Comparison of ENCODE assay signal across 17 cellular contexts in the genomic region with DNA sequence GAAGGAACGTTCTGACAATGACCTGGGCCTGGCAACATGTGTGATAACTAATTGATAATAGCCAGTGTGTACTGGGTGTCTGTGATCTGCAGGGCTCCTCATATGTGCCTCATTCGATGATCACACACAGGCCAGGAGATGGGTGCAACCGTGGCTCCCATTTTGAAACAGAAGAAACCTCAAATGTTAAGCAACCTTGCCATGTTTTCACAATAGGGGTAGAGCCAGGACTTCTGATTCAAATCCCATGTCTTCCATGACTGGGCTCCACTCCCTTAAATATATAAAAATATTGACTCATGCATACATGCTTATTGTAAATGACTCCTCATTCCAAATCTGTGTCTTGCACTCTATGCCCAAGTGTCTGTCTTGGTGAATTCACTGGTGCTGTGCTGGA. TPM values are rescaled to one million over a fixed set of nuclear protein-coding genes. Genes with fewer than 3 reads are reported as not detected.
DNase-seq lines count a peak whose midpoint lies in the region; ATAC-seq and TF ChIP-seq lines count a peak whose summit lies in the region.
"Had no signal": no experiment of that assay in that cellular context is flagged by ENCODE, and none has a peak within 500 bp of the region (broad histone marks: within the 10 kb centered on the region; RNA-seq: fewer than 3 reads in every experiment).

No MANE protein-coding gene starts in this region.

- H3K4me1 ChIP-seq in gastroesophageal sphincter, result peaks cover 0 to 90% (median 18%) of the 10 kb centered on the region in 3 donors
- H3K4me1 ChIP-seq in thyroid gland, result peaks cover 21 to 44% of the 10 kb centered on the region in 2 donors

- peaks cover 8% of the 10 kb centered on the region for H3K9me3 Mint-ChIP-seq in activated naive CD8-positive, alpha-beta T cell treated with anti-CD3 and anti-CD28 coated beads for 36 hours

- peak; percentile 19 for ATAC-seq in gastroesophageal sphincter
- ATAC-seq: activated CD4-positive, CD25-positive, alpha-beta regulatory T cell treated with anti-CD3 and anti-CD28 coated beads, Interleukin-2, amount 50 U/mL, for 24 hours; activated CD8-positive, alpha-beta memory T cell treated with anti-CD3 and anti-CD28 coated beads, Interleukin-2, amount 10 ng/mL, durations not matched to agents 7 days and 5 days; GM23338 had no signal

- peaks cover 0 to 31% of the 10 kb centered on the region in 2 donors for H3K36me3 ChIP-seq in gastroesophageal sphincter
- H3K36me3 ChIP-seq in thyroid gland, result peaks cover 0 to 6% of the 10 kb centered on the region in 2 donors
- no peaks in the 10 kb centered on the region for H3K36me3 ChIP-seq in brain microvascular endothelial cell (replicated peaks)

- peak; percentile 23 for DNase-seq in SKM-1 treated with dmso at 0.1 percent for 144 hours (lab: John Stamatoyannopoulos, UW; ENCODE audit: unreplicated experiment)
- DNase-seq in SKM-1 (lab: John Stamatoyannopoulos, UW; ENCODE audit: unreplicated experiment), result no peak
- DNase-seq in activated naive CD8-positive, alpha-beta T cell treated with anti-CD3 and anti-CD28 coated beads for 36 hours, result no peak
- DNase-seq in thyroid gland, result no peak
- no peak for DNase-seq in brain microvascular endothelial cell
- no peak for DNase-seq in HK-2 (ENCODE audit: unreplicated experiment)
- DNase-seq in activated naive CD4-positive, alpha-beta T cell treated with anti-CD3 and anti-CD28 coated beads, Interleukin-2, amount 50 U/mL, for 16 hours, result no peak
- DNase-seq: 8988T; NCI-H82; stimulated activated CD4-positive, alpha-beta T cell treated with anti-CD3 and anti-CD28 coated beads, Interleukin-2, amount 100 ng/mL, for 24 hours; T-helper 2 cell had no signal

- TF ChIP-seq POLR2A in gastroesophageal sphincter (IDR thresholded peaks at IDR 0.05) (no peak), thyroid gland (IDR thresholded peaks at IDR 0.05) (no peak)

- intact Hi-C loops in thyroid gland (cut with DNase I), result loop anchor here (5.0 kb wide), 1 partner anchor 33 kb away; no protein-coding TSS in a partner anchor

- peak overlapping the region; percentile 9 for H3K27ac Mint-ChIP-seq in activated naive CD8-positive, alpha-beta T cell treated with anti-CD3 and anti-CD28 coated beads for 36 hours
- H3K27ac Mint-ChIP-seq: activated CD8-positive, alpha-beta memory T cell treated with anti-CD3 and anti-CD28 coated beads, Interleukin-2, amount 10 ng/mL, durations not matched to agents 7 days and 5 days; GM23338 had no signal

- no peak for TF ChIP-seq EP300 in gastroesophageal sphincter (IDR thresholded peaks at IDR 0.05)

- H3K27me3 ChIP-seq in gastroesophageal sphincter (no peaks in the 10 kb centered on the region), thyroid gland (no peaks in the 10 kb centered on the region), brain microvascular endothelial cell (replicated peaks) (no peaks in the 10 kb centered on the region)
- H3K27me3 ChIP-seq: right atrium auricular region had no signal

- H3K4me1 Mint-ChIP-seq in activated naive CD8-positive, alpha-beta T cell treated with anti-CD3 and anti-CD28 coated beads for 36 hours, result peaks cover 51% of the 10 kb centered on the region

- 100% methylated on average over 2 of the region's 3 CpGs for WGBS in gastroesophageal sphincter (ENCODE audit: low coverage in 1 of 2), 2 donors
- 81 to 87% methylated on average over 3 of the region's 3 CpGs for WGBS in thyroid gland, 2 donors

- in situ Hi-C loops in brain microvascular endothelial cell (cut with HindIII; ENCODE audit: low pct_ligation_motif_present, low sequenced_read_pairs), result no loop called here

- peak overlapping the region in 3 of 4 donors; percentile 31 to 72 (median 71) for H3K27ac ChIP-seq in gastroesophageal sphincter
- H3K27ac ChIP-seq in thyroid gland, result peak overlapping the region in 2 of 3 donors; percentile 61 to 66
- no peak overlapping the region for H3K27ac ChIP-seq in brain microvascular endothelial cell
- H3K27ac ChIP-seq: right atrium auricular region, RWPE1 had no signal

- no peaks in the 10 kb centered on the region for H3K27me3 Mint-ChIP-seq in activated naive CD8-positive, alpha-beta T cell treated with anti-CD3 and anti-CD28 coated beads for 36 hours
- H3K27me3 Mint-ChIP-seq: activated CD8-positive, alpha-beta memory T cell treated with anti-CD3 and anti-CD28 coated beads, Interleukin-2, amount 10 ng/mL, durations not matched to agents 7 days and 5 days had no signal

- H3K36me3 Mint-ChIP-seq in activated naive CD8-positive, alpha-beta T cell treated with anti-CD3 and anti-CD28 coated beads for 36 hours, result peaks cover 29% of the 10 kb centered on the region

- no peaks in the 10 kb centered on the region for H3K9me3 ChIP-seq in gastroesophageal sphincter
- H3K9me3 ChIP-seq in thyroid gland, result no peaks in the 10 kb centered on the region
- H3K9me3 ChIP-seq: right atrium auricular region had no signal

- TF ChIP-seq CTCF in gastroesophageal sphincter (IDR thresholded peaks at IDR 0.05), result no peak
- no peak for TF ChIP-seq CTCF in thyroid gland (IDR thresholded peaks at IDR 0.05)
- TF ChIP-seq CTCF in brain microvascular endothelial cell (IDR thresholded peaks at IDR 0.05; ENCODE audit: low read depth, low read length, missing control alignments), result no peak

- no peak overlapping the region for H3K4me3 Mint-ChIP-seq in activated naive CD8-positive, alpha-beta T cell treated with anti-CD3 and anti-CD28 coated beads for 36 hours
- H3K4me3 Mint-ChIP-seq: activated CD8-positive, alpha-beta memory T cell treated with anti-CD3 and anti-CD28 coated beads, Interleukin-2, amount 10 ng/mL, durations not matched to agents 7 days and 5 days; GM23338 had no signal

- H3K4me3 ChIP-seq in gastroesophageal sphincter (no peak overlapping the region), thyroid gland (replicated peaks in 1 of 3) (no peak overlapping the region), brain microvascular endothelial cell (ENCODE audit: low read depth, low read length) (no peak overlapping the region)
- H3K4me3 ChIP-seq: GM23338, right atrium auricular region had no signal

RNA-seq across cellular contexts. Expression of gene APOL3, which starts 11.1 kb away (rescaled TPM):
- 10 to 100 TPM; 55.0 to 56.3 TPM for total RNA-seq in activated naive CD8-positive, alpha-beta T cell treated with anti-CD3 and anti-CD28 coated beads for 36 hours
- total RNA-seq in gastroesophageal sphincter (10 to 100 TPM; 35.5 to 80.5 (median 41.6) TPM), thyroid gland (10 to 100 TPM; 23.3 to 91.9 (median 59.9) TPM)
- total RNA-seq: GM23338 had no signal

RNA-seq across cellular contexts. Expression of gene APOL4, which starts 52.1 kb away (rescaled TPM):
- under 1 TPM; 0.70 to 0.95 TPM for total RNA-seq in activated naive CD8-positive, alpha-beta T cell treated with anti-CD3 and anti-CD28 coated beads for 36 hours
- total RNA-seq in gastroesophageal sphincter, result 10 to 100 TPM in 1 of 4 donors, 1 to 10 TPM in 3; 1.1 to 18.8 (median 5.4) TPM
- 10 to 100 TPM in 1 of 4 donors, 1 to 10 TPM in 2, not detected in 1; 5.8 to 16.1 (median 7.5) TPM for total RNA-seq in thyroid gland
- total RNA-seq: GM23338 had no signal
